In genomic region chr4:109164011-109164410, GRCh38 we compare ENCODE assay signal across 17 cellular contexts.
DNase-seq lines count a peak whose midpoint lies in the region; TF ChIP-seq lines count a peak whose summit lies in the region.
"Had no signal": no experiment of that assay in that cellular context is flagged by ENCODE, and none has a peak within 500 bp of the region (broad histone marks: within the 10 kb centered on the region; RNA-seq: fewer than 3 reads in every experiment).

No MANE protein-coding gene starts in this region.

- no peak for TF ChIP-seq CTCF in AG10803 (conservative IDR thresholded peaks at IDR 0.05; ENCODE audit: low read length)

- H3K9me3 ChIP-seq in mesodermal cell (ENCODE audit: control insufficient read depth, low read length): no peaks in the 10 kb centered on the region
- H3K9me3 ChIP-seq: prostate gland had no signal

- no peaks in the 10 kb centered on the region for H3K36me3 ChIP-seq in mesodermal cell (ENCODE audit: control insufficient read depth, insufficient read depth, low read length)
- H3K36me3 ChIP-seq: prostate gland had no signal

- peaks cover 17% of the 10 kb centered on the region for H3K4me1 ChIP-seq in mesodermal cell (ENCODE audit: control insufficient read depth, insufficient read depth, low read length, poor library complexity, severe bottlenecking)
- H3K4me1 ChIP-seq: prostate gland had no signal

- no peak overlapping the region for H3K4me3 ChIP-seq in AG10803 (ENCODE audit: low read length)
- H3K4me3 ChIP-seq in mesodermal cell (ENCODE audit: extremely low read depth, insufficient read depth, low read length, poor library complexity, severe bottlenecking): no peak overlapping the region
- H3K4me3 ChIP-seq: K562, prostate gland had no signal

- H3K27ac ChIP-seq in mesodermal cell (ENCODE audit: low read depth, low read length, severe bottlenecking): peak overlapping the region; percentile 67
- H3K27ac ChIP-seq: epithelial cell of prostate, prostate gland had no signal

- DNase-seq in AG10803 (ENCODE audit: low read depth): peak; percentile 49
- DNase-seq in NCI-H526 treated with DMSO at 0.1 percent for 48 hours (lab: John Stamatoyannopoulos, UW): peak; percentile 35
- peak; percentile 38 for DNase-seq in fibroblast of peridontal ligament (ENCODE audit: extremely low read depth)
- no peak for DNase-seq in GM19238 (ENCODE audit: insufficient read length, low spot score)
- no peak for DNase-seq in activated naive CD4-positive, alpha-beta T cell treated with Interleukin-2 at 50 U/mL for 16 hours
- no peak for DNase-seq in NCI-H2081 treated with DMSO at 0.1 percent for 48 hours (lab: John Stamatoyannopoulos, UW)
- DNase-seq in NOMO-1 treated with DMSO at 0.1 percent for 48 hours (lab: John Stamatoyannopoulos, UW; ENCODE audit: unreplicated experiment): no peak
- DNase-seq: activated CD4-positive, alpha-beta T cell treated with anti-CD3 and anti-CD28 coated beads for 4 hours; cerebellar nuclear complex; left colon; NCI-H1105; SHP77; T-helper 2 cell had no signal

Comparison
In these comparisons a context has a peak if more than half of its experiments do, and no peak if none do; other contexts are left out.
1. DNase-seq: peak in AG10803 (single experiment), NCI-H526 treated with DMSO at 0.1 percent for 48 hours (single experiment) and fibroblast of peridontal ligament (single experiment); none in GM19238 (single experiment), activated naive CD4-positive, alpha-beta T cell treated with Interleukin-2 at 50 U/mL for 16 hours (single experiment), NCI-H2081 treated with DMSO at 0.1 percent for 48 hours (single experiment) and NOMO-1 treated with DMSO at 0.1 percent for 48 hours (single experiment).